In the genomic region with DNA sequence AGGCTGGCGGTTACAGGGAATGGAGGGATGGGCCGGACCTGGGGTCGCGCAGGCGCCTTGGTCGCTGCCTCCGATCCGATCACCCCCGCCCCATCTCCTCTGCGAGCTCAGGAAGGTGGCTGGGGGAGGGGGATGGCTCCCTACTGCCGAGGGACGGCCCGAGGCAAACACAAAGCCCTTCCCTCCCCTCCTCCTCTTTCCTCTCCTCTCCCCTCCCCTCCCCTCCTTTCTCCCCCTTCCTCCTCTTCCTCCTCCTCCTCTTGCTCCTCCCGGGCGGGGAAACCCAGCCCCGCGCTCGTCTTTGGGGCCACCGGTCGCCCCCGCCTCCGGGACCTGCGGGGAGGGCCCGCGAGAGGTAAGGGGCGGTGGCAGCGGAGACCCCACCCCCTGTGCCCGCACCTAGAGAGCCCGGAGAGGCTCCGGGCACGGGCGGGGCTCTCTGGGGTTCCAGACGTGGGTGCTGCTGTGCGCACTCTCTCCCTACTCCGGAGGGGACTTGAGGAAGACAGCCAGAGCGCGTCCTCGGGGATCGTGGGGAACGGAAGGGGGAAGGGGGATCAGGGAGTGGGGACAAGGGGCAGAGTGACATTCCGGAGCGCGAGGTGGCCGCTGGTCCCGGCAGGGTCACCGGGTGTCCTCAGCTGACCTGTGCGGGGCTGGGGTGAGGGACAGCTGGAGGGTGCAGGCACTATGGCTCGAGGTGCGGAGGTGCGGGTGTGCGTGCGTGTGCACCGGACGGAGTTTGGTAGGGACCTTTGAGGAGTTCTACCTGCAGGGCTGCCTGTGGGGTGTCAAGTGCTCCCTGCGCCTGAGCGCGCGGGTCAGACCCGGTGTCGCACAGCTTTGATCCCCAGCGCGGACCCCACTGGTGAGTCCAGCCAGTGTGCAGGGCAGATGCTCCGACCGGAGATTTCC, we compare ENCODE assay signal across 8 cellular contexts. TPM values are rescaled to one million over a fixed set of nuclear protein-coding genes. Genes with fewer than 3 reads are reported as not detected.
DNase-seq lines count a peak whose midpoint lies in the region; ATAC-seq, FAIRE-seq and TF ChIP-seq lines count a peak whose summit lies in the region.

A gene with protein sequence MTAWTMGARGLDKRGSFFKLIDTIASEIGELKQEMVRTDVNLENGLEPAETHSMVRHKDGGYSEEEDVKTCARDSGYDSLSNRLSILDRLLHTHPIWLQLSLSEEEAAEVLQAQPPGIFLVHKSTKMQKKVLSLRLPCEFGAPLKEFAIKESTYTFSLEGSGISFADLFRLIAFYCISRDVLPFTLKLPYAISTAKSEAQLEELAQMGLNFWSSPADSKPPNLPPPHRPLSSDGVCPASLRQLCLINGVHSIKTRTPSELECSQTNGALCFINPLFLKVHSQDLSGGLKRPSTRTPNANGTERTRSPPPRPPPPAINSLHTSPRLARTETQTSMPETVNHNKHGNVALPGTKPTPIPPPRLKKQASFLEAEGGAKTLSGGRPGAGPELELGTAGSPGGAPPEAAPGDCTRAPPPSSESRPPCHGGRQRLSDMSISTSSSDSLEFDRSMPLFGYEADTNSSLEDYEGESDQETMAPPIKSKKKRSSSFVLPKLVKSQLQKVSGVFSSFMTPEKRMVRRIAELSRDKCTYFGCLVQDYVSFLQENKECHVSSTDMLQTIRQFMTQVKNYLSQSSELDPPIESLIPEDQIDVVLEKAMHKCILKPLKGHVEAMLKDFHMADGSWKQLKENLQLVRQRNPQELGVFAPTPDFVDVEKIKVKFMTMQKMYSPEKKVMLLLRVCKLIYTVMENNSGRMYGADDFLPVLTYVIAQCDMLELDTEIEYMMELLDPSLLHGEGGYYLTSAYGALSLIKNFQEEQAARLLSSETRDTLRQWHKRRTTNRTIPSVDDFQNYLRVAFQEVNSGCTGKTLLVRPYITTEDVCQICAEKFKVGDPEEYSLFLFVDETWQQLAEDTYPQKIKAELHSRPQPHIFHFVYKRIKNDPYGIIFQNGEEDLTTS (plus strand): TSS at position 286 of the 915 bp plus-strand sequence. CDS start 131,344 bp downstream, outside the sequence.

- CTCF ChIA-PET in A549 (lab: Yijun Ruan, JAX), result interaction anchor here (0.7 to 2.9 kb wide), 11 partner anchors 12 to 129 kb away, joined by 3 to 11 read pairs (median 3); no protein-coding TSS in a partner anchor

- TF ChIP-seq RAD21 in A549 (conservative IDR thresholded peaks at IDR 0.05 in 1 of 2, IDR thresholded peaks at IDR 0.05 in 1 of 2), result no peak; a peak in 2 of 5 replicates

- WGBS in A549 (ENCODE audit: missing lambda C conversion rate), result 9% methylated on average over 38 of the region's 64 CpGs

- H3K4me3 ChIP-seq in A549 (peak within 1 kb of the TSS; percentile 72), H7 (ENCODE audit: insufficient read depth, low read depth, low read length) (peak within 1 kb of the TSS; percentile 93), bronchial epithelial cell (ENCODE audit: low read depth, low read length) (peak within 1 kb of the TSS; percentile 57), iPS-15b (ENCODE audit: low read depth, low read length) (peak within 1 kb of the TSS; percentile 89), rectal smooth muscle tissue (ENCODE audit: low read length) (peak within 1 kb of the TSS; percentile 96)

- TF ChIP-seq EP300 in A549 (IDR thresholded peaks at IDR 0.05), result no peak

- H3K4me1 ChIP-seq in A549, result peaks cover 28% of the 10 kb centered on the region
- H3K4me1 ChIP-seq in iPS-15b (ENCODE audit: control insufficient read depth, insufficient read depth, low read length), result peaks cover 2% of the 10 kb centered on the region
- peaks cover 4% of the 10 kb centered on the region for H3K4me1 ChIP-seq in rectal smooth muscle tissue (ENCODE audit: control insufficient read depth, insufficient read depth, low read length)

- no peaks in the 10 kb centered on the region for H3K9me3 ChIP-seq in A549
- H3K9me3 ChIP-seq in iPS-15b (ENCODE audit: control insufficient read depth, insufficient read depth, low read length), result no peaks in the 10 kb centered on the region

- ATAC-seq in A549 (peak; percentile 85 to 93), GM18517 (IDR thresholded peaks at IDR 0.05; ENCODE audit: unreplicated experiment) (no peak)

- TF ChIP-seq CTCF in A549 (IDR thresholded peaks at IDR 0.05), result no peak
- TF ChIP-seq CTCF in bronchial epithelial cell (IDR thresholded peaks at IDR 0.05; ENCODE audit: insufficient read depth, low read length, severe bottlenecking), result no peak

- FAIRE-seq in A549 (lab: Jason Lieb, UNC) (no peak), bronchial epithelial cell (lab: Jason Lieb, UNC) (no peak)

- H3K9ac ChIP-seq in iPS-15b (ENCODE audit: low read depth, low read length) (peak within 1 kb of the TSS; percentile 47), rectal smooth muscle tissue (ENCODE audit: low read length) (peak within 1 kb of the TSS; percentile 92)

- H3K27ac ChIP-seq in A549 (peak within 1 kb of the TSS; percentile 85 to 89), rectal smooth muscle tissue (ENCODE audit: low read depth, low read length) (peak within 1 kb of the TSS; percentile 90)

- DNase-seq in A549 (ENCODE audit: low read depth in 1 of 2, low spot score in 1 of 2) (peak; percentile 96 to 98), H7 (peak; percentile 99), NCI-H526 treated with DMSO at 0.1 percent for 48 hours (lab: John Stamatoyannopoulos, UW) (peak; percentile 89), bronchial epithelial cell (ENCODE audit: low read depth) (peak; percentile 83)
- no peak for DNase-seq in central memory CD4-positive, alpha-beta T cell

- TF ChIP-seq POLR2A in A549 (IDR thresholded peaks at IDR 0.05; ENCODE audit: low read length), result peak; percentile 47

- H3K27me3 ChIP-seq in H7 (ENCODE audit: control insufficient read depth, insufficient read depth, low read length) (peaks cover 6% of the 10 kb centered on the region), bronchial epithelial cell (ENCODE audit: control insufficient read depth, insufficient read depth, low read length) (no peaks in the 10 kb centered on the region), iPS-15b (ENCODE audit: control insufficient read depth, insufficient read depth, low read length) (peaks cover 32% of the 10 kb centered on the region), rectal smooth muscle tissue (ENCODE audit: control insufficient read depth, insufficient read depth, low read length) (no peaks in the 10 kb centered on the region)

- POLR2A ChIA-PET in A549 (lab: Yijun Ruan, JAX), result interaction anchor here (0.8 to 2.7 kb wide), 14 partner anchors 9 to 259 kb away, joined by 3 to 12 read pairs (median 4); partner anchors contain the start of gene NAA20

- H3K36me3 ChIP-seq in H7 (replicated peaks; ENCODE audit: control insufficient read depth, insufficient read depth, low read length) (no peaks in the 10 kb centered on the region), bronchial epithelial cell (ENCODE audit: control insufficient read depth, insufficient read depth, low read length) (no peaks in the 10 kb centered on the region), iPS-15b (ENCODE audit: control insufficient read depth, insufficient read depth, low read length) (no peaks in the 10 kb centered on the region), rectal smooth muscle tissue (ENCODE audit: control insufficient read depth, insufficient read depth, low read length) (no peaks in the 10 kb centered on the region)

- peak within 1 kb of the TSS; percentile 88 for H3K4me2 ChIP-seq in A549

TF ChIP-seq in A549, 52 proteins besides CTCF, POLR2A, EP300 and RAD21 (continues in another document):
- TF ChIP-seq, protein P1, sequence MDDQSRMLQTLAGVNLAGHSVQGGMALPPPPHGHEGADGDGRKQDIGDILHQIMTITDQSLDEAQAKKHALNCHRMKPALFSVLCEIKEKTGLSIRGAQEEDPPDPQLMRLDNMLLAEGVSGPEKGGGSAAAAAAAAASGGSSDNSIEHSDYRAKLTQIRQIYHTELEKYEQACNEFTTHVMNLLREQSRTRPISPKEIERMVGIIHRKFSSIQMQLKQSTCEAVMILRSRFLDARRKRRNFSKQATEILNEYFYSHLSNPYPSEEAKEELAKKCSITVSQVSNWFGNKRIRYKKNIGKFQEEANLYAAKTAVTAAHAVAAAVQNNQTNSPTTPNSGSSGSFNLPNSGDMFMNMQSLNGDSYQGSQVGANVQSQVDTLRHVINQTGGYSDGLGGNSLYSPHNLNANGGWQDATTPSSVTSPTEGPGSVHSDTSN (IDR thresholded peaks at IDR 0.05), result no peak
- TF ChIP-seq CBX2 (IDR thresholded peaks at IDR 0.05; ENCODE audit: borderline replicate concordance, low read depth), result no peak
- TF ChIP-seq HMGXB4 (CRISPR knock-in tag; IDR thresholded peaks at IDR 0.05; ENCODE audit: borderline replicate concordance), result no peak
- TF ChIP-seq HOXB5 (CRISPR knock-in tag; IDR thresholded peaks at IDR 0.05), result no peak
- TF ChIP-seq TFCP2L1 (CRISPR knock-in tag; IDR thresholded peaks at IDR 0.05), result no peak
- TF ChIP-seq KDM1A (IDR thresholded peaks at IDR 0.05; ENCODE audit: low read depth), result peak; percentile 60; the same call in 1 of the 2 replicates
- no peak for TF ChIP-seq GATA3 (IDR thresholded peaks at IDR 0.05; ENCODE audit: borderline replicate concordance)
- TF ChIP-seq CEBPB (IDR thresholded peaks at IDR 0.05), result no peak
- TF ChIP-seq NFE2L2 (conservative IDR thresholded peaks at IDR 0.05; ENCODE audit: low read length), result no peak
- no peak for TF ChIP-seq FOSL2 (IDR thresholded peaks at IDR 0.05)
- no peak for TF ChIP-seq FOSL2 (CRISPR knock-in tag; IDR thresholded peaks at IDR 0.05)
- peak; percentile 25; the same call in 1 of the 2 replicates for TF ChIP-seq PHF8 (IDR thresholded peaks at IDR 0.05; ENCODE audit: borderline replicate concordance, low read depth)

RNA-seq across cellular contexts. Expression of the gene that starts here (rescaled TPM):
- polyA plus RNA-seq in A549 (2011; rRNA removed) (34.7 and 36.3 TPM in 2 replicates), A549 (2017; fragmentation: RNase III; extraction: RNeasy Plus Mini Kit Qiagen cat#74134 plus additional on column Dnase treatment) (22.4 to 23.3 TPM (median 22.7 TPM) in 3 replicates)
- polyA plus RNA-seq in A549 (2012; cell fraction: cytosol; rRNA removed), result 14.1 and 15.0 TPM in 2 replicates
- polyA plus RNA-seq in A549 (2012; cell fraction: nucleus; rRNA removed), result 13.0 and 15.5 TPM in 2 replicates
- polyA minus RNA-seq in A549 (2011; rRNA and poly(A)+ RNA removed), result 102 and 124 TPM in 2 replicates
- 2.6 and 2.7 TPM in 2 replicates for total RNA-seq in H7 (2014; rRNA removed; shearing (Covaris generic))
- total RNA-seq in bronchial epithelial cell, result 41.1 and 45.8 TPM in 2 replicates

Comparison
In these comparisons a context has a peak if more than half of its experiments do, and no peak if none do; other contexts are left out.
1. RNA of the gene that starts here (total RNA-seq): 41.1 to 45.8 TPM in bronchial epithelial cell; 2.6 to 2.7 TPM in H7; every median in the first group is over 10 times any median in the second.
2. Peak in every context shown above with its lines, with median percentiles within 50 percentile points of each other: H3K4me3 ChIP-seq.